1 cellular context compared by ENCODE assay signal in genomic region chr10:49783645-49784044, GRCh38.
A peak's percentile ranks its signal among the peaks of the same experiment; 100 is the strongest.
TF ChIP-seq lines count a peak whose summit lies in the region.

No MANE protein-coding gene starts in this region.

TF ChIP-seq in HepG2, 621 proteins besides CTCF, POLR2A, EP300 and RAD21:
- peak; percentile 33 for TF ChIP-seq HNRNPK (IDR thresholded peaks at IDR 0.05; ENCODE audit: low read depth, low read length, poor library complexity, severe bottlenecking)
- TF ChIP-seq, protein P1, sequence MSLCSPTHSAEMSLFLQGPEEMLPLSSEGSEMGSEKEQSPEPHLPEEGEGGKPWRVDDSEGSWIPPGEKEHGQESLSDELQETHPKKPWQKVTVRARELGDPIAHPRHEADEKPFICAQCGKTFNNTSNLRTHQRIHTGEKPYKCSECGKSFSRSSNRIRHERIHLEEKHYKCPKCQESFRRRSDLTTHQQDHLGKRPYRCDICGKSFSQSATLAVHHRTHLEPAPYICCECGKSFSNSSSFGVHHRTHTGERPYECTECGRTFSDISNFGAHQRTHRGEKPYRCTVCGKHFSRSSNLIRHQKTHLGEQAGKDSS (CRISPR knock-in tag; IDR thresholded peaks at IDR 0.05; ENCODE audit: borderline replicate concordance, low read depth): no peak
TF ChIP-seq in HepG2: peak in this region for 1.
